Comparison of ENCODE assay signal across 9 cellular contexts in the genomic region with DNA sequence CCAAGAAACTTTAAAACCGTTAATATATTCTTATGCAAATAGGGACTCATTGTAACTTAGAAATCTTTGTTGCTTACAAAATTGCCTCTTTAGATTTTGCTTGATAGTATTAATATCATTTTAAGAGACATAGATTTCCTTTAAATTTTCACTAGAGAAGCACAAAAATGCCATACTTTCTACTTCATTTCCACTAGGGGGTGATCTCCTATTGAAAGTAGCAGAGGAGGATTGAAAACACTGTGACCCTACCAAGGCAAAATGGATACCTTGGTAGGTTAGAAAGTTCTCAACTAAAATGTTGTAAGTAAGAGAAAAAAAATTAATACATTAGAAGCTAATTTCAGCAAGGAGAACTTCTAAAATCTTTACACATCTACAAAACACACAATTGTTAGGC.
A peak's percentile ranks its signal among the peaks of the same experiment; 100 is the strongest.
DNase-seq lines count a peak whose midpoint lies in the region; ATAC-seq and FAIRE-seq lines count a peak whose summit lies in the region.
"Had no signal": no experiment of that assay in that cellular context is flagged by ENCODE, and none has a peak within 500 bp of the region (broad histone marks: within the 10 kb centered on the region; RNA-seq: fewer than 3 reads in every experiment).

No MANE protein-coding gene starts in this region.

- H3K27ac ChIP-seq in effector memory CD4-positive, alpha-beta T cell (ENCODE audit: insufficient read depth, low read length, poor library complexity, severe bottlenecking) = no peak overlapping the region
- H3K27ac ChIP-seq: skin epidermis had no signal

- no peaks in the 10 kb centered on the region for H3K4me1 ChIP-seq in effector memory CD4-positive, alpha-beta T cell (ENCODE audit: control insufficient read depth, insufficient read depth, low read length, poor library complexity, severe bottlenecking)

- peaks cover 4% of the 10 kb centered on the region for H3K4me1 Mint-ChIP-seq in activated naive CD8-positive, alpha-beta T cell treated with anti-CD3 and anti-CD28 coated beads, Interleukin-2, amount 50 U/mL, for 24 hours

- no peak overlapping the region for H3K27ac Mint-ChIP-seq in activated naive CD8-positive, alpha-beta T cell treated with anti-CD3 and anti-CD28 coated beads, Interleukin-2, amount 50 U/mL, for 24 hours

- peaks cover 5% of the 10 kb centered on the region for H3K27me3 Mint-ChIP-seq in activated naive CD8-positive, alpha-beta T cell treated with anti-CD3 and anti-CD28 coated beads, Interleukin-2, amount 50 U/mL, for 24 hours

- H3K9me3 ChIP-seq in effector memory CD4-positive, alpha-beta T cell (ENCODE audit: control insufficient read depth, low read length) = no peaks in the 10 kb centered on the region

- no peak overlapping the region for H3K4me3 ChIP-seq in effector memory CD4-positive, alpha-beta T cell (ENCODE audit: insufficient read depth, low read depth, low read length, poor library complexity, severe bottlenecking)
- H3K4me3 ChIP-seq: skin epidermis had no signal

- H3K9me3 Mint-ChIP-seq in activated naive CD8-positive, alpha-beta T cell treated with anti-CD3 and anti-CD28 coated beads, Interleukin-2, amount 50 U/mL, for 24 hours = no peaks in the 10 kb centered on the region

- no peaks in the 10 kb centered on the region for H3K27me3 ChIP-seq in effector memory CD4-positive, alpha-beta T cell (replicated peaks; ENCODE audit: control insufficient read depth, insufficient read depth, low read length, poor library complexity, severe bottlenecking)

- no peak overlapping the region for H3K4me3 Mint-ChIP-seq in activated naive CD8-positive, alpha-beta T cell treated with anti-CD3 and anti-CD28 coated beads, Interleukin-2, amount 50 U/mL, for 24 hours

- peak; percentile 17 for DNase-seq in DMS 273 treated with DMSO at 0.1 percent for 48 hours (lab: John Stamatoyannopoulos, UW)
- peak; percentile 37 for DNase-seq in iPS-NIHi7 (ENCODE audit: extremely low spot score)
- no peak for DNase-seq in activated naive CD8-positive, alpha-beta T cell treated with anti-CD3 and anti-CD28 coated beads, Interleukin-2, amount 50 U/mL, for 24 hours
- DNase-seq in effector memory CD4-positive, alpha-beta T cell = no peak
- DNase-seq in GM19238 (ENCODE audit: insufficient read length, low spot score) = no peak

- no peaks in the 10 kb centered on the region for H3K36me3 Mint-ChIP-seq in activated naive CD8-positive, alpha-beta T cell treated with anti-CD3 and anti-CD28 coated beads, Interleukin-2, amount 50 U/mL, for 24 hours (ENCODE audit: low read depth)

- peak; percentile 39 for ATAC-seq in GM19452 (IDR thresholded peaks at IDR 0.05; ENCODE audit: unreplicated experiment)
- ATAC-seq in HG03521 (IDR thresholded peaks at IDR 0.05; ENCODE audit: unreplicated experiment) = peak; percentile 50
- ATAC-seq in activated naive CD8-positive, alpha-beta T cell treated with anti-CD3 and anti-CD28 coated beads, Interleukin-2, amount 50 U/mL, for 24 hours = no peak

- peak; percentile 80 for FAIRE-seq in TTC549 (lab: Jason Lieb, UNC)

- no peaks in the 10 kb centered on the region for H3K36me3 ChIP-seq in effector memory CD4-positive, alpha-beta T cell (ENCODE audit: control insufficient read depth, insufficient read depth, low read length)

Comparison
In these comparisons a context has a peak if more than half of its experiments do, and no peak if none do; other contexts are left out.
1. DNase-seq: peak in DMS 273 treated with DMSO at 0.1 percent for 48 hours (single experiment) and iPS-NIHi7 (single experiment); none in activated naive CD8-positive, alpha-beta T cell treated with anti-CD3 and anti-CD28 coated beads, Interleukin-2, amount 50 U/mL, for 24 hours (single experiment), effector memory CD4-positive, alpha-beta T cell (0 of 3) and GM19238 (single experiment).